Comparison of ENCODE assay signal across 7 cellular contexts in the genomic region with DNA sequence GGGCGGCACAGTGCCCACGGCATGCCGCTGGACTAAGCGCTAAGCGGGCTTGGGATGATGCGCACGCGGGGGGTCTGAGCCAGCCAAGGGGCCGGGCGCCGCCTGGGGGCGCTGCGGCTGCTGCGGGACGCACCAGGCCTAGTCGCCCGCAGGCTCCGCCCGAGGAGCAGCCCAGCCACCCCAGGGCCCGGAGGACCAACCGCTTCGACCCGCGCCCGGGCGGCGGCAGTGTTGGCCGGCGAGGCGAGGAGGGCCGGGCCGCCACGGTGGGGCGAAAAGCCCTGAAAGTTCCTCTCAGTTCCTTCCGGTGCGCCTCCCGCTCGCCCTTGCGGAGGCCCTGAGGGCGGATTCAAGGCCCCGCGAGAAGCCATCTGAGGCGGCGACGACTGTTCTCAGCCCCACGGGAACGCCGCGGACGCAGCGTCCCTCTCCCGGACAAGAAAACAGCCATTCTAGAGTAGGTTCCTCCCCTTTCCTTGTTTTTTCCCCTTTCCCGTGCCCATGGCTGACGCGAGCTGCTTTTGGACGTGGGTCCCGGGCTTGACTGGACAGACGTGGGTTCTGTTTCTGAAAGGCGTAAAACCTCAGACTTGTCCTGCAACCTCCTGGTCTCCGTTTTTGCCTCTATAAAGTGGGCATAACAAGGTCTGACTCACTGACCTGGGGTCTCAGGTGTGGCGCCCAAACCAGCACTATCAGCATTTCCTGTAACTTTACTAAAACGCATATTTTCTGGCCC. TPM values are rescaled to one million over a fixed set of nuclear protein-coding genes. Genes with fewer than 3 reads are reported as not detected.
DNase-seq lines count a peak whose midpoint lies in the region; ATAC-seq and TF ChIP-seq lines count a peak whose summit lies in the region.

A gene with protein sequence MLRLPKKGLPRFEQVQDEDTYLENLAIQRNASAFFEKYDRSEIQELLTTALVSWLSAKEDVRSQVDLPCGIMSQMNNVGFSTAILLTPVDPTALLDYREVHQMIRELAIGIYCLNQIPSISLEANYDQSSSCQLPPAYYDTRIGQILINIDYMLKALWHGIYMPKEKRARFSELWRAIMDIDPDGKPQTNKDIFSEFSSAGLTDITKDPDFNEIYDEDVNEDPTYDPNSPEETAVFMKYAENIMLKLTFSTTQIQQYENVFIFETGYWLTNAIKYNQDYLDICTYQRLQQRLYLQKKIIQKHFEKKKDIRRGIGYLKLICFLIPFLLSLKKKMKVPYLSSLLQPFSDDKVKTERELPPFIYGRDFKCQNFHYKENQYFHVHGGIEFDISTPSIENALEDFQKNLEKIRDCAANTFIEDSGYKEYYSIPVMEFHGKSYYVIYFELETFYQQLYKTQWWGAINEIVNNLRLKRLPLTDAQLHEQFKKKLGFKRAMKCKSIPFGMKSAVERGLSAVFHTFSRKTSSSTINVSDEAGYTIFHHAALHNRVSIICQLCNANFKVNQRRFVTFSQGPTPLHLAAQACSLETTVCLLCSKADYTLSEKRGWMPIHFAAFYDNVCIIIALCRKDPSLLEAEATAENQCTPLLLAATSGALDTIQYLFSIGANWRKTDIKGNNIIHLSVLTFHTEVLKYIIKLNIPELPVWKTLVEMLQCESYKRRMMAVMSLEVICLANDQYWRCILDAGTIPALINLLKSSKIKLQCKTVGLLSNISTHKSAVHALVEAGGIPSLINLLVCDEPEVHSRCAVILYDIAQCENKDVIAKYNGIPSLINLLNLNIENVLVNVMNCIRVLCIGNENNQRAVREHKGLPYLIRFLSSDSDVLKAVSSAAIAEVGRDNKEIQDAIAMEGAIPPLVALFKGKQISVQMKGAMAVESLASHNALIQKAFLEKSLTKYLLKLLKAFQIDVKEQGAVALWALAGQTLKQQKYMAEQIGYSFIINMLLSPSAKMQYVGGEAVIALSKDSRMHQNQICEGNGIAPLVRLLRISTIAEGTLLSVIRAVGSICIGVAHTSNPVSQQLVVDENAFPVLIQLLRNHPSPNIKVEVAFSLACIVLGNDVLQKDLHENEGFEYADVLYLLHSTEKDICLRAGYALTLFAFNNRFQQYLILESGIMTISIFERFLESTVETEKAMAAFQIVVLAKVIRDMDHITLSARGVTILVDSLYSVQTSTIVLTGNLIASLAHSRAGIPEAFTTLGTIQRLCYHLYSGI (N-terminal part only) (plus strand): TSS at position 297 of the 739 bp plus-strand sequence. CDS start 1,821 bp downstream, outside the sequence.

- H3K36me3 Mint-ChIP-seq in activated CD4-positive, alpha-beta memory T cell treated with anti-CD3 and anti-CD28 coated beads for 36 hours = peaks cover 31% of the 10 kb centered on the region

- H3K36me3 ChIP-seq in duodenal mucosa (ENCODE audit: control insufficient read depth in 1 of 2, insufficient read depth in 2 of 2, low read length in 2 of 2) (peaks cover 8 to 18% of the 10 kb centered on the region in 2 donors), lower lobe of right lung (peaks cover 26% of the 10 kb centered on the region)

- H3K4me3 ChIP-seq in duodenal mucosa (ENCODE audit: low read depth in 1 of 2, low read length in 2 of 2) (peak within 1 kb of the TSS; percentile 93 to 98), lower lobe of right lung (peak within 1 kb of the TSS; percentile 69)

- peak; percentile 92 for DNase-seq in NCI-H2227 treated with DMSO at 0.1 percent for 48 hours (lab: John Stamatoyannopoulos, UW)
- DNase-seq in activated CD4-positive, alpha-beta memory T cell treated with anti-CD3 and anti-CD28 coated beads for 36 hours = peak; percentile 86
- peak; percentile 95 for DNase-seq in lower lobe of right lung
- DNase-seq in stimulated activated CD4-positive, alpha-beta T cell treated with anti-CD3 and anti-CD28 coated beads, TNF-alpha, amount 100 ng/mL, for 1 hour (ENCODE audit: low read depth in 3 of 3, low spot score in 1 of 3) = peak; percentile 48 to 76 (median 55)

- no peaks in the 10 kb centered on the region for H3K27me3 Mint-ChIP-seq in activated CD4-positive, alpha-beta memory T cell treated with anti-CD3 and anti-CD28 coated beads for 36 hours

- peaks cover 19% of the 10 kb centered on the region for H3K9me3 Mint-ChIP-seq in activated CD4-positive, alpha-beta memory T cell treated with anti-CD3 and anti-CD28 coated beads for 36 hours

- peak; percentile 97 for ATAC-seq in GM18502 (IDR thresholded peaks at IDR 0.05; ENCODE audit: poor library complexity, unreplicated experiment)
- ATAC-seq in HG02884 (IDR thresholded peaks at IDR 0.05; ENCODE audit: unreplicated experiment) = peak; percentile 92
- peak; percentile 99 to 100 for ATAC-seq in lower lobe of right lung

- no peaks in the 10 kb centered on the region for H3K27me3 ChIP-seq in duodenal mucosa (ENCODE audit: control insufficient read depth in 1 of 2, insufficient read depth in 2 of 2, low read length in 2 of 2)
- H3K27me3 ChIP-seq in lower lobe of right lung (ENCODE audit: low read depth) = no peaks in the 10 kb centered on the region

- H3K4me1 ChIP-seq in duodenal mucosa (ENCODE audit: control insufficient read depth in 1 of 2, insufficient read depth in 2 of 2, low read length in 2 of 2) = peaks cover 9 to 19% of the 10 kb centered on the region in 2 donors
- H3K4me1 ChIP-seq in lower lobe of right lung = peaks cover 20% of the 10 kb centered on the region

- H3K27ac Mint-ChIP-seq in activated CD4-positive, alpha-beta memory T cell treated with anti-CD3 and anti-CD28 coated beads for 36 hours = peak within 1 kb of the TSS; percentile 96

- POLR2A ChIA-PET in activated CD4-positive, alpha-beta memory T cell treated with anti-CD3 and anti-CD28 coated beads for 36 hours (lab: Charles Lee) = interaction anchor here (0.8 to 2.3 kb wide), 4 partner anchors 9 to 109 kb away, joined by 4 to 16 read pairs (median 5); a partner anchor contains a TSS

- CTCF ChIA-PET in activated CD4-positive, alpha-beta memory T cell treated with anti-CD3 and anti-CD28 coated beads for 36 hours (lab: Charles Lee) = interaction anchor here (0.6 to 6.7 kb wide), 16 partner anchors 9 to 231 kb away, joined by 3 to 111 read pairs (median 6); a partner anchor contains a TSS

- H3K9ac ChIP-seq in duodenal mucosa (ENCODE audit: low read depth in 1 of 2, low read length in 2 of 2) = peak within 1 kb of the TSS; percentile 97 to 98

- peaks cover 30% of the 10 kb centered on the region for H3K4me1 Mint-ChIP-seq in activated CD4-positive, alpha-beta memory T cell treated with anti-CD3 and anti-CD28 coated beads for 36 hours (ENCODE audit: low read depth)

- H3K27ac ChIP-seq in duodenal mucosa (ENCODE audit: low read depth, low read length) (peak within 1 kb of the TSS; percentile 81), lower lobe of right lung (peak within 1 kb of the TSS; percentile 97)

- intact Hi-C loops in activated CD4-positive, alpha-beta memory T cell treated with anti-CD3 and anti-CD28 coated beads for 36 hours (cut with micrococcal nuclease) = loop anchor here (1.0 kb wide), 4 partner anchors 13 to 110 kb away; a partner anchor contains a TSS
- intact Hi-C loops in lower lobe of right lung (cut with DNase I) = no loop called here

- H3K9me3 ChIP-seq in duodenal mucosa (ENCODE audit: control insufficient read depth in 1 of 2, low read length in 2 of 2) (no peaks in the 10 kb centered on the region), lower lobe of right lung (peaks cover 7% of the 10 kb centered on the region)

- peak; percentile 93 for TF ChIP-seq CTCF in lower lobe of right lung (IDR thresholded peaks at IDR 0.05)

- H3K4me3 Mint-ChIP-seq in activated CD4-positive, alpha-beta memory T cell treated with anti-CD3 and anti-CD28 coated beads for 36 hours = peak within 1 kb of the TSS; percentile 92

RNA-seq across cellular contexts. Expression of the gene that starts here (rescaled TPM):
- 1 to 10 TPM; 3.4 to 4.2 TPM for total RNA-seq in activated CD4-positive, alpha-beta memory T cell treated with anti-CD3 and anti-CD28 coated beads for 36 hours
- total RNA-seq in lower lobe of right lung = 10.3 TPM

Comparison
In these comparisons a context has a peak if more than half of its experiments do, and no peak if none do; other contexts are left out.
1. Peak in every context shown above with its lines: DNase-seq, ATAC-seq, H3K4me3 ChIP-seq and H3K27ac ChIP-seq.